ENCODE assay signal across 10 cellular contexts in the genomic region with DNA sequence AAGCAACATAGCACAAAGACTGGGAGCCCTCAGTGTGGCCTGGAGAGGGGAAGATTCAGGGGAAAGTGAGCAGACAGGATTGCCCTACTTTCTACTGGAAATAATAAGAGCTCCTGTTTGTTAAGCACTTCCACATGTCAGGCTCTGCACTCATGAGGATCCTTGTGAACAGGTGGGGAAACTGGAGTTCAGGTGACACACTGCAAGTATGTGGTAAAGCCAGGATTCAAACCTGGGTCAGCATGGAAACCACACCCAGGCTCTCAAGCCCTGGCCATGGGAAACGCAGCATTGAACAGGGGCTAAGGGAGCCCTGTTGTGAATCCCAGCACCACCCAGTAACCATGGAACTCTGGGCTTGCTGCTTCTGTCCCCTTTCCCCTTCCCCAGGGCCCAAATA. TPM values are rescaled to one million over a fixed set of nuclear protein-coding genes. Genes with fewer than 3 reads are reported as not detected.
DNase-seq lines count a peak whose midpoint lies in the region; ATAC-seq and TF ChIP-seq lines count a peak whose summit lies in the region.
"Had no signal": no experiment of that assay in that cellular context is flagged by ENCODE, and none has a peak within 500 bp of the region (broad histone marks: within the 10 kb centered on the region; RNA-seq: fewer than 3 reads in every experiment).

No MANE protein-coding gene starts in this region.

- peaks cover 72% of the 10 kb centered on the region for H3F3A ChIP-seq in GM23248 (ENCODE audit: insufficient read depth)

- H3K4me3 ChIP-seq in GM23248 (no peak overlapping the region), ascending aorta (no peak overlapping the region), osteoblast (ENCODE audit: insufficient read depth, low read length) (no peak overlapping the region)

- no peaks in the 10 kb centered on the region for H3K27me3 ChIP-seq in GM23248 (replicated peaks; ENCODE audit: insufficient read depth)
- H3K27me3 ChIP-seq in ascending aorta: no peaks in the 10 kb centered on the region
- no peaks in the 10 kb centered on the region for H3K27me3 ChIP-seq in osteoblast (ENCODE audit: insufficient read depth, low read length)

- in situ Hi-C loops in GM23248 (cut with MboI): no loop called here

- 13 to 20% methylated on average over 1 of the region's 1 CpG for WGBS in GM23248 (ENCODE audit: low coverage in 1 of 2, low lambda C conversion rate in 2 of 2, missing lambda C conversion rate in 2 of 2), 2 experiments

- H3K9me3 ChIP-seq in GM23248 (ENCODE audit: low read depth) (no peaks in the 10 kb centered on the region), ascending aorta (no peaks in the 10 kb centered on the region), osteoblast (ENCODE audit: low read depth, low read length) (no peaks in the 10 kb centered on the region)

- H3K36me3 Mint-ChIP-seq in CD14-positive monocyte: peaks cover 68 to 90% of the 10 kb centered on the region in 2 donors

- no peaks in the 10 kb centered on the region for H3K9me2 ChIP-seq in GM23248 (ENCODE audit: insufficient read depth)

- H3K9ac ChIP-seq in GM23248: peak overlapping the region; percentile 89

- peaks cover 25% of the 10 kb centered on the region for H3K36me3 ChIP-seq in GM23248 (ENCODE audit: low read depth)
- peaks cover 24 to 55% of the 10 kb centered on the region in 2 donors for H3K36me3 ChIP-seq in ascending aorta
- H3K36me3 ChIP-seq in osteoblast (ENCODE audit: insufficient read depth, low read length): peaks cover 60% of the 10 kb centered on the region

- H3K27ac ChIP-seq in GM23248 (peak overlapping the region; percentile 99), ascending aorta (peak overlapping the region; percentile 78 to 92), osteoblast (ENCODE audit: low read depth, low read length) (peak overlapping the region; percentile 98)

- H3K79me2 ChIP-seq in GM23248 (ENCODE audit: insufficient read depth) (peaks cover 16% of the 10 kb centered on the region; the same call in 1 of the 2 replicates), osteoblast (ENCODE audit: insufficient read depth, low read length) (no peaks in the 10 kb centered on the region)

- intact Hi-C loops in CD14-positive monocyte (cut with micrococcal nuclease): loop anchor here (2.0 to 5.0 kb wide), 2 partner anchors 51 to 160 kb away; partner anchors contain the start of gene BCL2L1 (in 1 of the 2)
- intact Hi-C loops in ascending aorta (cut with DNase I): loop anchor here (5.0 kb wide), 2 partner anchors 250 to 280 kb away; no protein-coding TSS in a partner anchor

- H3K27ac Mint-ChIP-seq in CD14-positive monocyte: peak overlapping the region in 5 of 7 donors; percentile 35 to 98 (median 85)
- H3K27ac Mint-ChIP-seq: activated B cell treated with CpG ODN at 0.5 μM for 24 hours had no signal

- no peak overlapping the region for H2AFZ ChIP-seq in GM23248
- H2AFZ ChIP-seq in osteoblast (ENCODE audit: low read length): no peak overlapping the region

- H3K4me1 Mint-ChIP-seq in CD14-positive monocyte: peaks cover 24% of the 10 kb centered on the region

- no peaks in the 10 kb centered on the region for H4K20me1 ChIP-seq in GM23248 (ENCODE audit: insufficient read depth)
- H4K20me1 ChIP-seq in osteoblast (ENCODE audit: insufficient read depth, low read length): no peaks in the 10 kb centered on the region

- DNase-seq in CD14-positive monocyte (ENCODE audit: low spot score): no peak
- no peak for DNase-seq in GM23248
- no peak for DNase-seq in ascending aorta (ENCODE audit: low spot score in 2 of 2)
- peak; percentile 58 for DNase-seq in osteoblast (ENCODE audit: insufficient read length, low spot score, missing footprints)
- no peak for DNase-seq in HuH-7.5 (ENCODE audit: low spot score)
- DNase-seq in NCI-H524 (lab: John Stamatoyannopoulos, UW): no peak

- H3K27me3 Mint-ChIP-seq in CD14-positive monocyte (ENCODE audit: low read depth in 3 of 3): peaks cover 0 to 2% (median 0%) of the 10 kb centered on the region in 3 donors
- H3K27me3 Mint-ChIP-seq: activated B cell treated with CpG ODN at 0.5 μM for 24 hours; CD4-positive, alpha-beta memory T cell had no signal

- no peak overlapping the region for H3K4me3 Mint-ChIP-seq in CD14-positive monocyte
- H3K4me3 Mint-ChIP-seq: activated B cell treated with CpG ODN at 0.5 μM for 24 hours; CD4-positive, alpha-beta memory T cell had no signal

- ATAC-seq in HG02623 (IDR thresholded peaks at IDR 0.05; ENCODE audit: unreplicated experiment): no peak
- ATAC-seq in HG03439 (IDR thresholded peaks at IDR 0.05; ENCODE audit: unreplicated experiment): no peak

- no peak overlapping the region for H3K4me2 ChIP-seq in GM23248 (ENCODE audit: unreplicated experiment)
- no peak overlapping the region for H3K4me2 ChIP-seq in osteoblast (ENCODE audit: insufficient read depth, low read length)

- H3K9me3 Mint-ChIP-seq in CD14-positive monocyte: peaks cover 0 to 5% (median 0%) of the 10 kb centered on the region in 7 donors
- H3K9me3 Mint-ChIP-seq: activated B cell treated with CpG ODN at 0.5 μM for 24 hours; CD4-positive, alpha-beta memory T cell had no signal

- H3K4me1 ChIP-seq in GM23248 (ENCODE audit: insufficient read depth) (peaks cover 31% of the 10 kb centered on the region), ascending aorta (peaks cover 10 to 23% of the 10 kb centered on the region in 2 donors), osteoblast (ENCODE audit: insufficient read depth, low read length) (peaks cover 30% of the 10 kb centered on the region)

- TF ChIP-seq CTCF in CD14-positive monocyte (IDR thresholded peaks at IDR 0.05) (no peak), ascending aorta (IDR thresholded peaks at IDR 0.05) (no peak), osteoblast (IDR thresholded peaks at IDR 0.05; ENCODE audit: extremely low read depth, low read depth, low read length) (no peak)

RNA-seq across cellular contexts. Expression of gene ID1, which starts 42.8 kb away (rescaled TPM):
- polyA plus RNA-seq in CD14-positive monocyte: 10 to 100 TPM in 1 of 2 donors, 1 to 10 TPM in 1; 3.9 to 12.5 TPM
- 583 and 780 TPM in 2 replicates for total RNA-seq in GM23248 (2014; rRNA removed; shearing (Covaris generic))
- polyA plus RNA-seq in GM23248 (2016; fragmentation: Nextera tagmentation; extraction: Ambion mirVana): 248 TPM in 2 replicates
- total RNA-seq in ascending aorta: 3,326 TPM
- 56.3 and 82.5 TPM in 2 replicates for total RNA-seq in osteoblast

RNA-seq across cellular contexts. Expression of gene HM13, which starts 48.0 kb away (rescaled TPM):
- polyA plus RNA-seq in CD14-positive monocyte (100 to 1,000 TPM; 320 to 329 TPM), GM23248 (2016; fragmentation: Nextera tagmentation; extraction: Ambion mirVana) (424 and 434 TPM in 2 replicates)
- 110 and 117 TPM in 2 replicates for total RNA-seq in GM23248 (2014; rRNA removed; shearing (Covaris generic))
- total RNA-seq in ascending aorta (84.9 TPM), osteoblast (85.8 and 91.1 TPM in 2 replicates)
